In the genomic region with DNA sequence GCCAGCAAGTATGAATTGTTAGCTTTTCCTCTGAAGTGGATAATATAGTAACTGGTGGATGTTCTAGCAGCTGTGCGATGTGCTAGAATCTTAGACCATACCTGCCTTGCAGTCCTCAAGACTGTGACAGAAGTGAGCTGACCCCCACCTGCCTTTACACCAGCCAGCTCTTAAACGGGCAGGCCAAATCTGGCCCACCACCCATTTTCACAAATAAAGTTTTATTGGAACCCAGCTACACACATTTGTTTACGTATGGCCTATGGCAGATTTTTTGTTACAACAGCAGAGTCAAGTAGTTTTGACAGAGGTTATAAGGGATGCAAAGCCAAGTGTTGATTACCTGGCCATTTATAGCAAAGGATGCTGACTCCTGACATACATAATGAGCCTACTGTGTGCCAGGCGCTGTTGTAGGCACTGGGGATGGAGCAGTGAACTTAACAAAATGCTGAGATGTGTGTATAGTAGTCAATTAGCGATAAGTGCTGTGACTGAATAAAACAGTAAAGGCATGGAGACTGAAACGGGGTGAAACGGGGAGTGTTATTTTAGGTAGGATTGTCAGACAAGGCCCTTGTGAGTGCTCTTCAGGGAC, we compare ENCODE assay signal across 18 cellular contexts.
"Had no signal": no experiment of that assay in that cellular context is flagged by ENCODE, and none has a peak within 500 bp of the region (broad histone marks: within the 10 kb centered on the region; RNA-seq: fewer than 3 reads in every experiment).

No MANE protein-coding gene starts in this region.

- DNase-seq: dorsolateral prefrontal cortex; effector CD8-positive, alpha-beta T cell; heart left ventricle; hippocampal formation; kidney glomerular epithelial cell; mesendoderm; naive B cell; occipital lobe; pancreas; right cardiac atrium; stimulated activated CD4-positive, alpha-beta T cell treated with anti-CD3 and anti-CD28 coated beads, Interleukin-2, amount 100 ng/mL, for 48 hours; tibial artery; upper lobe of right lung had no signal

- H3K4me2 ChIP-seq: smooth muscle cell had no signal

- H3K27me3 ChIP-seq: dorsolateral prefrontal cortex, heart left ventricle, pancreas, tibial artery, upper lobe of right lung, vagina had no signal

- ATAC-seq: heart left ventricle, pancreas, right cardiac atrium, upper lobe of right lung had no signal

- H3K4me3 Mint-ChIP-seq: naive B cell; nephron; stimulated activated naive CD8-positive, alpha-beta T cell treated with anti-CD3 and anti-CD28 coated beads, Interleukin-15, Interleukin-2, amounts not matched to agents 100 ng/mL and 50 ng/mL, for 24 hours had no signal

- H3K4me3 ChIP-seq: dorsolateral prefrontal cortex, heart left ventricle, pancreas, smooth muscle cell, tibial artery, upper lobe of right lung, vagina had no signal

- H3K4me1 Mint-ChIP-seq: nephron had no signal

- H3K9me3 Mint-ChIP-seq: naive B cell; nephron; stimulated activated naive CD8-positive, alpha-beta T cell treated with anti-CD3 and anti-CD28 coated beads, Interleukin-15, Interleukin-2, amounts not matched to agents 100 ng/mL and 50 ng/mL, for 24 hours had no signal

- H3K4me1 ChIP-seq: pancreas, upper lobe of right lung, vagina had no signal

- H3K9me3 ChIP-seq: heart left ventricle, pancreas, tibial artery, upper lobe of right lung, vagina had no signal

- H3K27ac ChIP-seq: heart left ventricle, pancreas, tibial artery, upper lobe of right lung, vagina had no signal

- H3K27ac Mint-ChIP-seq: nephron; stimulated activated naive CD8-positive, alpha-beta T cell treated with anti-CD3 and anti-CD28 coated beads, Interleukin-15, Interleukin-2, amounts not matched to agents 100 ng/mL and 50 ng/mL, for 24 hours had no signal

- H3K27me3 Mint-ChIP-seq: naive B cell; progenitor cell of endocrine pancreas; stimulated activated naive CD8-positive, alpha-beta T cell treated with anti-CD3 and anti-CD28 coated beads, Interleukin-15, Interleukin-2, amounts not matched to agents 100 ng/mL and 50 ng/mL, for 24 hours had no signal

- H3K36me3 ChIP-seq: heart left ventricle, pancreas, tibial artery, upper lobe of right lung, vagina had no signal

- H3K36me3 Mint-ChIP-seq: naive B cell had no signal
